Comparison of ENCODE assay signal across 8 cellular contexts in the genomic region with DNA sequence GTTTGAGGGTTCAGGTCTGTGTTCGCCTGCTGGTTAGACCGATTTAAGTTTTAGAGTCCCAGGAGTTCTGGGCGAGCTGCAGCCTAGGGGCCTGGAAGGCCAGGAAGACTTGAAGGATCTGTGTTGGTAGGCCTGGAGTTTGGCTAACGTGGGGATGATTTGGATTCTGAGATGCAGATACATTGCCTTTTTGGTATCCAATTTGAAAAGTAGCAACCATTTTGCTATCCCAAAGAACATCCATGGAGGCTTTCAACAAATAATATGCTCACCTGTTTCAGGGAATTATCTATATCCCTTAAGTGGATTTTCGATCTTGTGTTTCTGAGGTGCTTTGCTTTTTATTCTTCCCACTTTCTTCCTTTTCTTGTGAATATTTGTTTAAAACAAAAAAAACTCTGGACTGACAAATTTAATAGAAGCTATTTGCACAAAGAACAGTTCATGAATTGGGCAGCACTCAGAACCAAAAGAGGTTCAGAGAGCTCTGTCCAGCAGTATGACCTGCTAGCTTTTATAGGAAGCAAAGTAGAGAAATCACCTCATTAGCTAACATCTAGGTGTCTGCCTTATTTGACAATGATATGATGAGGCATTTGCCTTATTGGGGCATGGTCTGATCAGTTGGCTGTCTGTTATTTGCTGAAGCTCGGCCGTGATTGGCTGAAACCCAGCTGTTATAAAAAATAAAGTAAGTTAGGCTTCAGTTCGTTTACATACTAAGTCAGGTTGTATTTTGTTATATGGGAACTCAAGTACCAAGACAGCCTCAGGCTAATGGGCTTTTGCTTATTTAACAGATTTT. TPM values are rescaled to one million over a fixed set of nuclear protein-coding genes. Genes with fewer than 3 reads are reported as not detected.
DNase-seq lines count a peak whose midpoint lies in the region; ATAC-seq and TF ChIP-seq lines count a peak whose summit lies in the region.

No MANE protein-coding gene starts in this region.

- H3K27ac Mint-ChIP-seq in CD14-positive monocyte (peak overlapping the region; percentile 93 to 97 (median 96)), nephron (peak overlapping the region; percentile 73 to 97 (median 91))
- H3K27ac Mint-ChIP-seq in dendritic cell treated with granulocyte-macrophage colony-stimulating factor and Interleukin-4, amounts not matched to agents 40 ng/mL and 50 ng/mL, for 4 days = peak overlapping the region; percentile 93

- no peak for ATAC-seq in HG03196 (IDR thresholded peaks at IDR 0.05; ENCODE audit: unreplicated experiment)

- intact Hi-C loops in CD14-positive monocyte (cut with micrococcal nuclease) = loop anchor here (5.0 to 10.0 kb wide), 2 partner anchors 135 to 207 kb away; partner anchors contain the start of gene MBLAC1 (in 1 of the 2)
- intact Hi-C loops in dendritic cell treated with granulocyte-macrophage colony-stimulating factor and Interleukin-4, amounts not matched to agents 40 ng/mL and 50 ng/mL, for 4 days (cut with micrococcal nuclease) = loop anchor here (10.0 kb wide), 1 partner anchor 135 kb away; no protein-coding TSS in a partner anchor

- H3K27me3 Mint-ChIP-seq in CD14-positive monocyte (ENCODE audit: low read depth in 3 of 3) = peaks cover 2 to 3% (median 3%) of the 10 kb centered on the region in 3 donors
- peaks cover 9% of the 10 kb centered on the region for H3K27me3 Mint-ChIP-seq in dendritic cell treated with granulocyte-macrophage colony-stimulating factor and Interleukin-4, amounts not matched to agents 40 ng/mL and 50 ng/mL, for 4 days
- H3K27me3 Mint-ChIP-seq in nephron (ENCODE audit: low read depth) = peaks cover 14% of the 10 kb centered on the region

- no peak for TF ChIP-seq CTCF in CD14-positive monocyte (IDR thresholded peaks at IDR 0.05)
- TF ChIP-seq CTCF in nephron (IDR thresholded peaks at IDR 0.05; ENCODE audit: unreplicated experiment in 3 of 3) = no peak
- TF ChIP-seq CTCF in GM10266 (IDR thresholded peaks at IDR 0.05; ENCODE audit: control insufficient read depth, insufficient read depth, low read depth, missing control alignments) = no peak

- H3K4me1 Mint-ChIP-seq in CD14-positive monocyte (peaks cover 33% of the 10 kb centered on the region), nephron (no peaks in the 10 kb centered on the region)
- peaks cover 23% of the 10 kb centered on the region for H3K4me1 Mint-ChIP-seq in dendritic cell treated with granulocyte-macrophage colony-stimulating factor and Interleukin-4, amounts not matched to agents 40 ng/mL and 50 ng/mL, for 4 days (ENCODE audit: low read depth)

- H3K36me3 Mint-ChIP-seq in CD14-positive monocyte = peaks cover 35% of the 10 kb centered on the region in 2 donors
- peaks cover 56% of the 10 kb centered on the region for H3K36me3 Mint-ChIP-seq in dendritic cell treated with granulocyte-macrophage colony-stimulating factor and Interleukin-4, amounts not matched to agents 40 ng/mL and 50 ng/mL, for 4 days (ENCODE audit: low read depth)
- no peaks in the 10 kb centered on the region for H3K36me3 Mint-ChIP-seq in nephron (ENCODE audit: low read depth)

- H3K4me3 Mint-ChIP-seq in CD14-positive monocyte = peak overlapping the region; percentile 87 to 94
- H3K4me3 Mint-ChIP-seq in dendritic cell treated with granulocyte-macrophage colony-stimulating factor and Interleukin-4, amounts not matched to agents 40 ng/mL and 50 ng/mL, for 4 days = peak overlapping the region; percentile 88
- H3K4me3 Mint-ChIP-seq in nephron = peak overlapping the region; percentile 82 to 90 (median 88)

- H3K9me3 Mint-ChIP-seq in CD14-positive monocyte (peaks cover 0 to 3% (median 0%) of the 10 kb centered on the region in 7 donors), nephron (peaks cover 27% of the 10 kb centered on the region)
- no peaks in the 10 kb centered on the region for H3K9me3 Mint-ChIP-seq in dendritic cell treated with granulocyte-macrophage colony-stimulating factor and Interleukin-4, amounts not matched to agents 40 ng/mL and 50 ng/mL, for 4 days

- no peak for DNase-seq in CD14-positive monocyte (ENCODE audit: low spot score)
- DNase-seq in M059J (ENCODE audit: low read depth) = peak; percentile 24
- DNase-seq in GM10266 (ENCODE audit: extremely low spot score) = no peak
- DNase-seq in NCI-H524 treated with DMSO at 0.1 percent for 48 hours (lab: John Stamatoyannopoulos, UW) = no peak
- DNase-seq in NCI-H1105 treated with DMSO at 0.1 percent for 48 hours (lab: John Stamatoyannopoulos, UW) = no peak

RNA-seq across cellular contexts. Expression of gene TRIM4, which starts 0.7 kb away (rescaled TPM):
- polyA plus RNA-seq in CD14-positive monocyte = 10 to 100 TPM; 12.5 to 17.9 TPM
- total RNA-seq in M059J (2014; rRNA removed; shearing (Covaris generic)) = 10.3 and 17.8 TPM in 2 replicates

RNA-seq across cellular contexts. Expression of gene GJC3, which starts 9.4 kb away (rescaled TPM):
- polyA plus RNA-seq in CD14-positive monocyte = not detected
- total RNA-seq in M059J (2014; rRNA removed; shearing (Covaris generic)) = not detected in 2 replicates

RNA-seq across cellular contexts. Expression of gene OR2AE1, which starts 43.2 kb away (rescaled TPM):
- not detected for polyA plus RNA-seq in CD14-positive monocyte
- not detected in 2 replicates for total RNA-seq in M059J (2014; rRNA removed; shearing (Covaris generic))

RNA-seq across cellular contexts. Expression of gene AZGP1, which starts 55.8 kb away (rescaled TPM):
- polyA plus RNA-seq in CD14-positive monocyte = not detected
- 0.62 TPM in 1 of 2 replicates, not detected in the other for total RNA-seq in M059J (2014; rRNA removed; shearing (Covaris generic))
